ENCODE assay signal across 35 cellular contexts in the genomic region with DNA sequence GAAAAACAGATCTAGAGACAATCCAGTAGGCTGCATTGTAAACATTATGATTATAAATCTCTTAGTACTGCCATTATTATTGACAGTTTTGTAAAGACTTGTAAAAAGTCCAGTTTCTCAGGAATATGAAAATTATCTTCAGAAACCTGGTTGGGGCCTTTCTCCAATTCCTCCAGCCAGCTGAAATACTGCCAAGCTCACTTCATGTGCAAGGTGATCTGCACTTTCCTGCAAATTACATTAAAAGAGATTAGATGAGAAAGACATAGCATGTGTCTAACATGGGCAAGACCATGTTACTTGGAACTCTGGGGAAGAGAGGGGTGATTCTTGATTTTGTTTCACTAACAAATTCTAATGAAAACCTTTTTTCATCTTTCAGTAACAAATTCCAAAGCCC.
"Had no signal": no experiment of that assay in that cellular context is flagged by ENCODE, and none has a peak within 500 bp of the region (broad histone marks: within the 10 kb centered on the region; RNA-seq: fewer than 3 reads in every experiment).

No MANE protein-coding gene starts in this region.

- ATAC-seq: activated T-cell treated with anti-CD3 and anti-CD28 coated beads, Interleukin-2, amount 50 U/mL, for 4 hours; Right ventricle myocardium inferior had no signal

- H3K27me3 Mint-ChIP-seq: activated B cell treated with CpG ODN at 0.5 μM for 24 hours; activated CD4-positive, alpha-beta memory T cell treated with anti-CD3 and anti-CD28 coated beads for 36 hours; activated naive CD4-positive, alpha-beta T cell treated with anti-CD3 and anti-CD28 coated beads, Interleukin-2, amount 10 ng/mL, durations not matched to agents 7 days and 5 days; activated naive CD8-positive, alpha-beta T cell treated with anti-CD3 and anti-CD28 coated beads, Interleukin-2, amount 10 ng/mL, durations not matched to agents 7 days and 5 days; brain had no signal

- H3K27ac ChIP-seq: PC-9, RWPE1, VCaP had no signal

- H3K27ac Mint-ChIP-seq: activated B cell treated with CpG ODN at 0.5 μM for 24 hours; activated CD4-positive, alpha-beta memory T cell treated with anti-CD3 and anti-CD28 coated beads for 36 hours; activated naive CD4-positive, alpha-beta T cell treated with anti-CD3 and anti-CD28 coated beads, Interleukin-2, amount 10 ng/mL, durations not matched to agents 7 days and 5 days; activated naive CD8-positive, alpha-beta T cell treated with anti-CD3 and anti-CD28 coated beads, Interleukin-2, amount 10 ng/mL, durations not matched to agents 7 days and 5 days; activated T-helper 1 cell treated with anti-CD3 and anti-CD28 coated beads, Interleukin-12 subunit alpha, Interleukin-12 subunit beta, Interleukin-2, Interleukin-4 antibody, amounts not matched to agents 30 ng/mL and 10 ng/mL and 1 ng/mL, durations not matched to agents 14 hours and 24 hours and 36 hours had no signal

- H3K4me3 ChIP-seq: PC-9 had no signal

- DNase-seq: activated B cell treated with CpG ODN at 0.5 μM for 24 hours; activated CD4-positive, alpha-beta memory T cell treated with anti-CD3 and anti-CD28 coated beads for 36 hours; activated CD4-positive, alpha-beta T cell treated with anti-CD3 and anti-CD28 coated beads for 4 hours; activated CD4-positive, alpha-beta T cell treated with anti-CD3 and anti-CD28 coated beads, Interleukin-2, amount 50 U/mL, for 1 hour; activated CD4-positive, CD25-positive, alpha-beta regulatory T cell treated with anti-CD3 and anti-CD28 coated beads, Interleukin-2, amount 50 U/mL, for 72 hours; activated CD8-positive, alpha-beta memory T cell treated with anti-CD3 and anti-CD28 coated beads, Interleukin-2, amount 50 U/mL, for 4 hours; activated gamma-delta T cell treated with Interleukin-2 at 50 U/mL for 16 hours; activated naive CD4-positive, alpha-beta T cell treated with anti-CD3 and anti-CD28 coated beads, Interleukin-2, amount 10 ng/mL, durations not matched to agents 7 days and 5 days; activated naive CD8-positive, alpha-beta T cell treated with anti-CD3 and anti-CD28 coated beads, Interleukin-2, amount 10 ng/mL, durations not matched to agents 7 days and 5 days; activated T-cell treated with anti-CD3 and anti-CD28 coated beads for 4 hours; activated T-cell treated with anti-CD3 and anti-CD28 coated beads, Interleukin-2, amount 50 U/mL, for 4 hours; anterior cingulate cortex; Karpas-422; KBM-7; NCI-H1105; NCI-H1417 treated with DMSO at 0.1 percent for 48 hours; NCI-H187 treated with DMSO at 0.1 percent for 48 hours; NCI-H2081; NCI-H2171 treated with DMSO at 0.1 percent for 48 hours; NCI-H2227 treated with DMSO at 0.1 percent for 48 hours; NCI-H446; NCI-H510A treated with DMSO at 0.1 percent for 48 hours; NCI-H526 treated with DMSO at 0.1 percent for 48 hours; NCI-H774; PC-9; SIG-M5; SW 1271; T-helper 1 cell; T-helper 2 cell; T-helper 9 cell had no signal

- H3K4me3 Mint-ChIP-seq: activated B cell treated with CpG ODN at 0.5 μM for 24 hours; activated CD4-positive, alpha-beta memory T cell treated with anti-CD3 and anti-CD28 coated beads for 36 hours; activated naive CD4-positive, alpha-beta T cell treated with anti-CD3 and anti-CD28 coated beads, Interleukin-2, amount 10 ng/mL, durations not matched to agents 7 days and 5 days; activated naive CD8-positive, alpha-beta T cell treated with anti-CD3 and anti-CD28 coated beads, Interleukin-2, amount 10 ng/mL, durations not matched to agents 7 days and 5 days; activated T-cell treated with anti-CD3 and anti-CD28 coated beads, Interleukin-2, amount 50 U/mL, for 4 hours; activated T-helper 1 cell treated with anti-CD3 and anti-CD28 coated beads, Interleukin-12 subunit alpha, Interleukin-12 subunit beta, Interleukin-2, Interleukin-4 antibody, amounts not matched to agents 30 ng/mL and 10 ng/mL and 1 ng/mL, durations not matched to agents 14 hours and 24 hours and 36 hours; brain had no signal

- H3K9me3 Mint-ChIP-seq: activated B cell treated with CpG ODN at 0.5 μM for 24 hours; activated CD4-positive, alpha-beta memory T cell treated with anti-CD3 and anti-CD28 coated beads for 36 hours; activated naive CD4-positive, alpha-beta T cell treated with anti-CD3 and anti-CD28 coated beads, Interleukin-2, amount 10 ng/mL, durations not matched to agents 7 days and 5 days; activated naive CD8-positive, alpha-beta T cell treated with anti-CD3 and anti-CD28 coated beads, Interleukin-2, amount 10 ng/mL, durations not matched to agents 7 days and 5 days; activated T-cell treated with anti-CD3 and anti-CD28 coated beads, Interleukin-2, amount 50 U/mL, for 4 hours; activated T-helper 1 cell treated with anti-CD3 and anti-CD28 coated beads, Interleukin-12 subunit alpha, Interleukin-12 subunit beta, Interleukin-2, Interleukin-4 antibody, amounts not matched to agents 30 ng/mL and 10 ng/mL and 1 ng/mL, durations not matched to agents 14 hours and 24 hours and 36 hours; brain had no signal

- H3K4me1 Mint-ChIP-seq: activated B cell treated with CpG ODN at 0.5 μM for 24 hours; activated naive CD4-positive, alpha-beta T cell treated with anti-CD3 and anti-CD28 coated beads, Interleukin-2, amount 10 ng/mL, durations not matched to agents 7 days and 5 days had no signal
